8 cellular contexts compared by ENCODE assay signal in the genomic region with DNA sequence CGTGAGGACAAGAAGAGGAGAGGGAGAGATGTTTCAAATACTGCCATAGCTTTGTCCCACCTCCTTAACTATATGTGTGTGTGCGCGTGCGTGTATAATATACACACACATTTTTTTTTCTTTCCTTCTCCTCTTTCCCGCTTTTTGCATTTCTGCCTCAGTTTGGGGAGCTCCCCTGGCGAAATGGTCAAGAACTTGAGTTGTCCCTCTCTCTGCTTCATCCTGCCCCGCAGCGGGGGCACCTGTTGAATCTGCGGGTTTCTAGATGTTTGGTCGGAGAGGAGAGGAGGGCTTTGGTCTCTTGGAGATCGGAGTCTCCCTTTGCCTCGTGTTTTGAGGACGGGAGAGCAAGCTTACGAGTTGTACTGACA. TPM values are rescaled to one million over a fixed set of nuclear protein-coding genes. Genes with fewer than 3 reads are reported as not detected.
DNase-seq lines count a peak whose midpoint lies in the region; ATAC-seq and TF ChIP-seq lines count a peak whose summit lies in the region.

No MANE protein-coding gene starts in this region.

- no peaks in the 10 kb centered on the region for H3K27me3 ChIP-seq in HAP-1 (ENCODE audit: low read depth)
- no peaks in the 10 kb centered on the region for H3K27me3 ChIP-seq in Loucy (ENCODE audit: insufficient read depth, low read length, poor library complexity, severe bottlenecking)
- no peaks in the 10 kb centered on the region for H3K27me3 ChIP-seq in neural cell (ENCODE audit: insufficient read depth, low read depth, low read length)

- CTCF ChIA-PET in activated CD4-positive, alpha-beta T cell treated with anti-CD3 and anti-CD28 coated beads for 36 hours (lab: Charles Lee), result interaction anchor here (1.2 kb wide), 1 partner anchor 227 kb away, joined by 3 read pairs; no protein-coding TSS in a partner anchor

- H3K9ac ChIP-seq in Loucy (ENCODE audit: low read depth, low read length, poor library complexity, severe bottlenecking) (peak overlapping the region; percentile 96), neural cell (ENCODE audit: low read length) (peak overlapping the region; percentile 89)

- H3K4me3 Mint-ChIP-seq in activated CD4-positive, alpha-beta T cell treated with anti-CD3 and anti-CD28 coated beads for 36 hours, result peak overlapping the region; percentile 83

- H3K4me3 ChIP-seq in HAP-1 (peak overlapping the region; percentile 60), Loucy (ENCODE audit: low read length, poor library complexity, severe bottlenecking) (peak overlapping the region; percentile 85), fibroblast of the aortic adventitia (ENCODE audit: low read depth, low read length) (peak overlapping the region; percentile 80), neural cell (ENCODE audit: low read length) (peak overlapping the region; percentile 97)

- peak overlapping the region; percentile 77 for H3K4me2 ChIP-seq in Loucy (ENCODE audit: low read depth, low read length, poor library complexity, severe bottlenecking)
- peak overlapping the region; percentile 92 for H3K4me2 ChIP-seq in neural cell (ENCODE audit: low read length)

- intact Hi-C loops in activated CD4-positive, alpha-beta T cell treated with anti-CD3 and anti-CD28 coated beads for 36 hours (cut with DNase I, micrococcal nuclease), result loop anchor here in 1 of 2 experiments (1.0 to 5.0 kb wide), 5 partner anchors 25 to 486 kb away; a partner anchor contains a TSS

- TF ChIP-seq CTCF in Loucy (conservative IDR thresholded peaks at IDR 0.05; ENCODE audit: low read length) (no peak), VCaP (conservative IDR thresholded peaks at IDR 0.05) (no peak), fibroblast of the aortic adventitia (IDR thresholded peaks at IDR 0.05; ENCODE audit: insufficient read depth, low read length) (no peak), neural cell (IDR thresholded peaks at IDR 0.05; ENCODE audit: poor library complexity, severe bottlenecking) (no peak)

- ATAC-seq in activated CD4-positive, alpha-beta T cell treated with anti-CD3 and anti-CD28 coated beads for 36 hours, result peak; percentile 39
- no peak for ATAC-seq in GM18519 (IDR thresholded peaks at IDR 0.05; ENCODE audit: low FRiP score, unreplicated experiment)

- H3K36me3 ChIP-seq in HAP-1 (replicated peaks) (peaks cover 16% of the 10 kb centered on the region), Loucy (ENCODE audit: insufficient read depth, low read length) (peaks cover 18% of the 10 kb centered on the region; the same call in 1 of the 2 replicates), neural cell (ENCODE audit: insufficient read depth, low read length) (peaks cover 4% of the 10 kb centered on the region)

- no peak for TF ChIP-seq RAD21 in neural cell (conservative IDR thresholded peaks at IDR 0.05)

- no peaks in the 10 kb centered on the region for H3K27me3 Mint-ChIP-seq in activated CD4-positive, alpha-beta T cell treated with anti-CD3 and anti-CD28 coated beads for 36 hours

- H3K9me3 Mint-ChIP-seq in activated CD4-positive, alpha-beta T cell treated with anti-CD3 and anti-CD28 coated beads for 36 hours (ENCODE audit: low read depth), result peaks cover 22% of the 10 kb centered on the region

- H2AFZ ChIP-seq in Loucy (ENCODE audit: low read length), result peak overlapping the region; percentile 97
- peak overlapping the region; percentile 58 for H2AFZ ChIP-seq in neural cell (ENCODE audit: low read depth, low read length)

- H3K4me1 Mint-ChIP-seq in activated CD4-positive, alpha-beta T cell treated with anti-CD3 and anti-CD28 coated beads for 36 hours, result peaks cover 8% of the 10 kb centered on the region

- H3K9me3 ChIP-seq in HAP-1 (peaks cover 4% of the 10 kb centered on the region), Loucy (ENCODE audit: insufficient read depth, low read depth, low read length) (no peaks in the 10 kb centered on the region), neural cell (ENCODE audit: low read length) (no peaks in the 10 kb centered on the region)

- TF ChIP-seq EP300 in neural cell (conservative IDR thresholded peaks at IDR 0.05; ENCODE audit: poor library complexity, severe bottlenecking), result no peak

- H3K27ac Mint-ChIP-seq in activated CD4-positive, alpha-beta T cell treated with anti-CD3 and anti-CD28 coated beads for 36 hours, result peak overlapping the region; percentile 84

- POLR2A ChIA-PET in activated CD4-positive, alpha-beta T cell treated with anti-CD3 and anti-CD28 coated beads for 36 hours (lab: Charles Lee), result interaction anchor here (0.5 to 0.9 kb wide), 3 partner anchors 41 to 716 kb away, joined by 3 to 5 read pairs (median 4); no protein-coding TSS in a partner anchor

- DNase-seq in activated CD4-positive, alpha-beta T cell treated with anti-CD3 and anti-CD28 coated beads for 36 hours, result no peak
- no peak for DNase-seq in activated CD4-positive, alpha-beta T cell treated with anti-CD3 and anti-CD28 coated beads for 4 hours
- DNase-seq in HAP-1 (ENCODE audit: low spot score in 2 of 2) (peak; percentile 40 to 52), fibroblast of the aortic adventitia (ENCODE audit: low read depth) (peak; percentile 49)

- H3K79me2 ChIP-seq in Loucy (ENCODE audit: insufficient read depth, low read length) (peaks cover 44% of the 10 kb centered on the region), neural cell (replicated peaks; ENCODE audit: insufficient read depth, low read length) (peaks cover 22% of the 10 kb centered on the region)

- H4K20me1 ChIP-seq in Loucy (ENCODE audit: insufficient read depth, low read length, poor library complexity, severe bottlenecking) (peaks cover 13% of the 10 kb centered on the region), neural cell (ENCODE audit: insufficient read depth) (no peaks in the 10 kb centered on the region)

- H3K4me1 ChIP-seq in HAP-1 (peaks cover 11% of the 10 kb centered on the region; the same call in 1 of the 2 replicates), Loucy (ENCODE audit: insufficient read depth, low read length, poor library complexity, severe bottlenecking) (peaks cover 27% of the 10 kb centered on the region)

- H3K36me3 Mint-ChIP-seq in activated CD4-positive, alpha-beta T cell treated with anti-CD3 and anti-CD28 coated beads for 36 hours (ENCODE audit: low read depth), result peaks cover 35% of the 10 kb centered on the region

- peak overlapping the region; percentile 94 for H3K27ac ChIP-seq in VCaP
- H3K27ac ChIP-seq in neural cell (ENCODE audit: low read length), result peak overlapping the region; percentile 82

- H3K9me2 ChIP-seq in Loucy (replicated peaks; ENCODE audit: low read depth, low read length), result no peaks in the 10 kb centered on the region
- H3K9me2 ChIP-seq in neural cell (ENCODE audit: insufficient read depth, low read length), result no peaks in the 10 kb centered on the region

- in situ Hi-C loops in HAP-1 (cut with MboI; ENCODE audit: low sequenced_read_pairs), result no loop called here

- H3F3A ChIP-seq in Loucy (ENCODE audit: low read depth), result no peaks in the 10 kb centered on the region
- no peaks in the 10 kb centered on the region for H3F3A ChIP-seq in neural cell (ENCODE audit: insufficient read depth, low read length, poor library complexity, severe bottlenecking)

TF ChIP-seq in neural cell, 6 proteins besides CTCF, POLR2A, EP300 and RAD21:
- TF ChIP-seq EZH2 (IDR thresholded peaks at IDR 0.05; ENCODE audit: borderline replicate concordance, insufficient read depth, low read length, poor library complexity, severe bottlenecking), result no peak
- TF ChIP-seq POLR2AphosphoS5 (IDR thresholded peaks at IDR 0.05), result no peak
- no peak for TF ChIP-seq SMC3 (conservative IDR thresholded peaks at IDR 0.05; ENCODE audit: poor library complexity)
- TF ChIP-seq TAF1 (IDR thresholded peaks at IDR 0.05; ENCODE audit: low read depth), result peak; percentile 43
- TF ChIP-seq, protein P1, sequence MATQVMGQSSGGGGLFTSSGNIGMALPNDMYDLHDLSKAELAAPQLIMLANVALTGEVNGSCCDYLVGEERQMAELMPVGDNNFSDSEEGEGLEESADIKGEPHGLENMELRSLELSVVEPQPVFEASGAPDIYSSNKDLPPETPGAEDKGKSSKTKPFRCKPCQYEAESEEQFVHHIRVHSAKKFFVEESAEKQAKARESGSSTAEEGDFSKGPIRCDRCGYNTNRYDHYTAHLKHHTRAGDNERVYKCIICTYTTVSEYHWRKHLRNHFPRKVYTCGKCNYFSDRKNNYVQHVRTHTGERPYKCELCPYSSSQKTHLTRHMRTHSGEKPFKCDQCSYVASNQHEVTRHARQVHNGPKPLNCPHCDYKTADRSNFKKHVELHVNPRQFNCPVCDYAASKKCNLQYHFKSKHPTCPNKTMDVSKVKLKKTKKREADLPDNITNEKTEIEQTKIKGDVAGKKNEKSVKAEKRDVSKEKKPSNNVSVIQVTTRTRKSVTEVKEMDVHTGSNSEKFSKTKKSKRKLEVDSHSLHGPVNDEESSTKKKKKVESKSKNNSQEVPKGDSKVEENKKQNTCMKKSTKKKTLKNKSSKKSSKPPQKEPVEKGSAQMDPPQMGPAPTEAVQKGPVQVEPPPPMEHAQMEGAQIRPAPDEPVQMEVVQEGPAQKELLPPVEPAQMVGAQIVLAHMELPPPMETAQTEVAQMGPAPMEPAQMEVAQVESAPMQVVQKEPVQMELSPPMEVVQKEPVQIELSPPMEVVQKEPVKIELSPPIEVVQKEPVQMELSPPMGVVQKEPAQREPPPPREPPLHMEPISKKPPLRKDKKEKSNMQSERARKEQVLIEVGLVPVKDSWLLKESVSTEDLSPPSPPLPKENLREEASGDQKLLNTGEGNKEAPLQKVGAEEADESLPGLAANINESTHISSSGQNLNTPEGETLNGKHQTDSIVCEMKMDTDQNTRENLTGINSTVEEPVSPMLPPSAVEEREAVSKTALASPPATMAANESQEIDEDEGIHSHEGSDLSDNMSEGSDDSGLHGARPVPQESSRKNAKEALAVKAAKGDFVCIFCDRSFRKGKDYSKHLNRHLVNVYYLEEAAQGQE (IDR thresholded peaks at IDR 0.05; ENCODE audit: borderline replicate concordance), result no peak
- TF ChIP-seq MXI1 (conservative IDR thresholded peaks at IDR 0.05; ENCODE audit: poor library complexity, severe bottlenecking), result peak; percentile 8

RNA-seq across cellular contexts. Expression of a gene that starts 0.5 kb away (rescaled TPM):
- 10 to 100 TPM; 17.1 to 28.6 TPM for total RNA-seq in activated CD4-positive, alpha-beta T cell treated with anti-CD3 and anti-CD28 coated beads for 36 hours
- total RNA-seq in fibroblast of the aortic adventitia (ENCODE audit: low replicate concordance), result 24.8 and 55.1 TPM in 2 replicates
- polyA plus RNA-seq in neural cell, result 94.2 and 98.5 TPM in 2 replicates
- 72.6 and 77.0 TPM in 2 replicates for polyA minus RNA-seq in neural cell

Comparison
In these comparisons a context has a peak if more than half of its experiments do, and no peak if none do; other contexts are left out.
1. DNase-seq: peak in HAP-1 (2 of 2) and fibroblast of the aortic adventitia (single experiment); none in activated CD4-positive, alpha-beta T cell treated with anti-CD3 and anti-CD28 coated beads for 36 hours (single experiment) and activated CD4-positive, alpha-beta T cell treated with anti-CD3 and anti-CD28 coated beads for 4 hours (0 of 2).
2. Peak in every context shown above with its lines, with median percentiles within 50 percentile points of each other: H3K4me3 ChIP-seq.